In the genomic region with DNA sequence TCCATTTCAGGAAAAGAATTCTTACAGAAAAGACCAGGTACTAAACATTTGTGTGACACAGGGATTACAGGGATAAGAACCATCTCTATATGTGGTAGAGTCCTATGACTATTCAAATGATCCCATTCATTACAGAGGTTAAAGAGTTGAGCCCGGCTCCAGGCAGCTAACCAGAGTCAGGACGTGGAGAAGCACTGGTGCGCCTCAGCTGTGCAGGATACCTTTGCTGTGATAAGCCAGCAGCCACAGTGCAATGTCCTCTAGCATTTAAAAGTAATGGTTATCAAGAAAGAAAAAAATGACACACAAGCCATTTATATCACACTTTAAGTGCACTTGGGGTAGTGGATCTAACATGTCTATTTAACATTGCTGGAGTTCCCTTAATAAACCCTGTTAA, we compare ENCODE assay signal across 32 cellular contexts. TPM values are rescaled to one million over a fixed set of nuclear protein-coding genes. Genes with fewer than 3 reads are reported as not detected.
"Had no signal": no experiment of that assay in that cellular context is flagged by ENCODE, and none has a peak within 500 bp of the region (broad histone marks: within the 10 kb centered on the region; RNA-seq: fewer than 3 reads in every experiment).

No MANE protein-coding gene starts in this region.

- H3K4me1 ChIP-seq: adrenal gland, breast epithelium had no signal

- H3K27ac ChIP-seq: adrenal gland, body of pancreas, brain microvascular endothelial cell, breast epithelium, VCaP had no signal

- H3K9me3 ChIP-seq: adrenal gland, body of pancreas, breast epithelium had no signal

- DNase-seq: activated B cell treated with CpG ODN at 0.5 μM for 24 hours; activated CD4-positive, alpha-beta memory T cell treated with anti-CD3 and anti-CD28 coated beads for 36 hours; activated CD4-positive, alpha-beta T cell treated with anti-CD3 and anti-CD28 coated beads for 36 hours; activated CD4-positive, alpha-beta T cell treated with anti-CD3 and anti-CD28 coated beads for 48 hours; activated CD4-positive, alpha-beta T cell treated with anti-CD3 and anti-CD28 coated beads, Interleukin-2, amount 50 U/mL, for 1 hour; activated CD4-positive, alpha-beta T cell treated with anti-CD3 and anti-CD28 coated beads, Interleukin-2, amount 50 U/mL, for 4 hours; activated CD4-positive, CD25-positive, alpha-beta regulatory T cell treated with anti-CD3 and anti-CD28 coated beads, Interleukin-2, amount 50 U/mL, for 72 hours; activated CD8-positive, alpha-beta memory T cell treated with anti-CD3 and anti-CD28 coated beads, Interleukin-2, amount 50 U/mL, for 4 hours; activated CD8-positive, alpha-beta T cell treated with anti-CD3 and anti-CD28 coated beads for 36 hours; activated effector memory CD4-positive, alpha-beta T cell treated with anti-CD3 and anti-CD28 coated beads, Interleukin-2, amount 50 U/mL, for 16 hours; activated gamma-delta T cell treated with Interleukin-2 at 50 U/mL for 16 hours; activated naive CD4-positive, alpha-beta T cell; activated naive CD4-positive, alpha-beta T cell treated with anti-CD3 and anti-CD28 coated beads for 36 hours; activated naive CD4-positive, alpha-beta T cell treated with anti-CD3 and anti-CD28 coated beads, Interleukin-2, amount 50 U/mL, for 16 hours; activated naive CD8-positive, alpha-beta T cell treated with anti-CD3 and anti-CD28 coated beads for 36 hours; activated T-cell treated with anti-CD3 and anti-CD28 coated beads for 4 hours; activated T-cell treated with anti-CD3 and anti-CD28 coated beads, Interleukin-2, amount 50 U/mL, for 1 hour; activated T-cell treated with anti-CD3 and anti-CD28 coated beads, Interleukin-2, amount 50 U/mL, for 4 hours; activated T-cell treated with anti-CD3 and anti-CD28 coated beads, Interleukin-2, amount 50 U/mL, for 72 hours; adrenal gland; amniotic stem cell; aorta; body of pancreas; brain microvascular endothelial cell; central memory CD4-positive, alpha-beta T cell; T-helper 1 cell; T-helper 2 cell; T-helper 9 cell had no signal

- H3K4me3 ChIP-seq: adrenal gland, body of pancreas, breast epithelium had no signal

- H3K36me3 ChIP-seq: adrenal gland, brain microvascular endothelial cell, breast epithelium had no signal

- H3K27me3 ChIP-seq: body of pancreas, brain microvascular endothelial cell, breast epithelium had no signal

- ATAC-seq: activated CD4-positive, alpha-beta T cell treated with anti-CD3 and anti-CD28 coated beads for 36 hours; activated CD8-positive, alpha-beta T cell treated with anti-CD3 and anti-CD28 coated beads for 36 hours; activated naive CD4-positive, alpha-beta T cell treated with anti-CD3 and anti-CD28 coated beads, Interleukin-2, amount 50 U/mL, for 72 hours; activated T-cell treated with anti-CD3 and anti-CD28 coated beads, Interleukin-2, amount 50 U/mL, for 4 hours; activated T-cell treated with anti-CD3 and anti-CD28 coated beads, Interleukin-2, amount 50 U/mL, for 72 hours; activated T-helper 17 cell treated with anti-CD3 and anti-CD28 coated beads, Interleukin-2, amount 50 U/mL, for 72 hours; body of pancreas had no signal

RNA-seq across cellular contexts. Expression of gene BUB1, which starts 17.3 kb away (rescaled TPM):
- total RNA-seq: body of pancreas had no signal
